Comparison of ENCODE assay signal across 15 cellular contexts in the genomic region with DNA sequence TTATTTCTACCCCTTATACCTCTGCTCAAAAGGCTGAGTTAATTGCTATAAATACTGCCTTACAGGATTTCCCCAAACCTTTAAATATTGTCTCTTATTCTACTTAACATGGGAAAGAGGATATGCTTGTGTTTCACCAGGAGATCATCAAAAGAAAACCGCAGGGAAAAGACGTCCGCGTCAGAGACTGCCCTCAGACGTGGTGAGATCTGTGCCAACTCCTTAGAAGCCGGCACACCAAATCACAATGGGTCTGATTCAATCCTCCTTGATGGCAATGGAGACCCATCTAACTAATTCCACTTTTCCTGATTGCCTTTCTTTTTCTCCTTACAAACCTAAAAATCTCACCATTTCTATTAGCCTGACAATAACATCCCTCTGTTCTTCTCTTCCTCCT.
"Had no signal": no experiment of that assay in that cellular context is flagged by ENCODE, and none has a peak within 500 bp of the region (broad histone marks: within the 10 kb centered on the region; RNA-seq: fewer than 3 reads in every experiment).

No MANE protein-coding gene starts in this region.

- H3K27ac ChIP-seq: epithelial cell of prostate, lower lobe of right lung, right atrium auricular region, transverse colon, VCaP had no signal

- H3K9me3 Mint-ChIP-seq: activated naive CD4-positive, alpha-beta T cell treated with anti-CD3 and anti-CD28 coated beads, Interleukin-2, amount 50 U/mL, for 24 hours had no signal

- DNase-seq: activated CD4-positive, alpha-beta T cell treated with anti-CD3 and anti-CD28 coated beads, Interleukin-2, amount 50 U/mL, for 48 hours; activated gamma-delta T cell; adrenal gland; caudate nucleus; endodermal cell; foreskin melanocyte; lower lobe of right lung; naive thymus-derived CD8-positive, alpha-beta T cell; T1000; transverse colon had no signal

- H3K4me1 Mint-ChIP-seq: activated naive CD4-positive, alpha-beta T cell treated with anti-CD3 and anti-CD28 coated beads, Interleukin-2, amount 50 U/mL, for 24 hours; endodermal cell; naive thymus-derived CD8-positive, alpha-beta T cell had no signal

- H3K27me3 ChIP-seq: adrenal gland, right atrium auricular region, transverse colon had no signal

- H3K27ac Mint-ChIP-seq: activated naive CD4-positive, alpha-beta T cell treated with anti-CD3 and anti-CD28 coated beads, Interleukin-2, amount 50 U/mL, for 24 hours; endodermal cell; naive thymus-derived CD8-positive, alpha-beta T cell; stimulated activated naive CD8-positive, alpha-beta T cell treated with anti-CD3 and anti-CD28 coated beads, Interleukin-15, Interleukin-2, amounts not matched to agents 100 ng/mL and 50 ng/mL, for 24 hours had no signal

- H3K4me3 Mint-ChIP-seq: activated naive CD4-positive, alpha-beta T cell treated with anti-CD3 and anti-CD28 coated beads, Interleukin-2, amount 50 U/mL, for 24 hours; endodermal cell; naive thymus-derived CD8-positive, alpha-beta T cell; stimulated activated naive CD8-positive, alpha-beta T cell treated with anti-CD3 and anti-CD28 coated beads, Interleukin-15, Interleukin-2, amounts not matched to agents 100 ng/mL and 50 ng/mL, for 24 hours had no signal

- H3K27me3 Mint-ChIP-seq: activated naive CD4-positive, alpha-beta T cell treated with anti-CD3 and anti-CD28 coated beads, Interleukin-2, amount 50 U/mL, for 24 hours had no signal

- H3K9me3 ChIP-seq: adrenal gland had no signal

- H3K36me3 ChIP-seq: lower lobe of right lung, transverse colon had no signal

- H3K4me3 ChIP-seq: adrenal gland, lower lobe of right lung, right atrium auricular region, transverse colon had no signal
